Comparison of ENCODE assay signal across 2 cellular contexts in genomic region chr17:8126306-8127066, GRCh38.
TF ChIP-seq lines count a peak whose summit lies in the region.

No MANE protein-coding gene starts in this region.

TF ChIP-seq in WTC11, 78 proteins besides CTCF, POLR2A, EP300 and RAD21:
- TF ChIP-seq PREB (CRISPR knock-in tag; IDR thresholded peaks at IDR 0.05; ENCODE audit: borderline replicate concordance) (no peak), TEAD4 (CRISPR knock-in tag; IDR thresholded peaks at IDR 0.05) (no peak), ZNF232 (CRISPR knock-in tag; IDR thresholded peaks at IDR 0.05) (0 out of 2 replicates have a peak, but pooled peaks have one; percentile 44)

TF ChIP-seq in endothelial cell of umbilical vein, 7 proteins besides CTCF, POLR2A, EP300 and RAD21:
- no peak for TF ChIP-seq MYC (IDR thresholded peaks at IDR 0.05; ENCODE audit: low read depth, low read length)
- TF ChIP-seq GATA2 (IDR thresholded peaks at IDR 0.05; ENCODE audit: insufficient read depth, insufficient read length, low read depth, low read length) = no peak
- TF ChIP-seq FOS (IDR thresholded peaks at IDR 0.05; ENCODE audit: borderline replicate concordance, insufficient read depth, low read length) = no peak
- TF ChIP-seq POLR2AphosphoS5 (IDR thresholded peaks at IDR 0.05; ENCODE audit: insufficient read depth, low read depth, low read length) = no peak
- no peak for TF ChIP-seq JUN (IDR thresholded peaks at IDR 0.05; ENCODE audit: borderline replicate concordance, insufficient read depth, insufficient read length, low read depth)
- TF ChIP-seq MAX (IDR thresholded peaks at IDR 0.05; ENCODE audit: insufficient read depth, insufficient read length) = no peak
- TF ChIP-seq EZH2 (IDR thresholded peaks at IDR 0.05; ENCODE audit: borderline replicate concordance, low read depth, low read length, severe bottlenecking) = no peak
